ENCODE assay signal across 32 cellular contexts in genomic region chr10:8004469-8005000, GRCh38. TPM values are rescaled to one million over a fixed set of nuclear protein-coding genes. Genes with fewer than 3 reads are reported as not detected.
"Had no signal": no experiment of that assay in that cellular context is flagged by ENCODE, and none has a peak within 500 bp of the region (broad histone marks: within the 10 kb centered on the region; RNA-seq: fewer than 3 reads in every experiment).

No MANE protein-coding gene starts in this region.

- ATAC-seq: activated CD4-positive, alpha-beta T cell treated with anti-CD3 and anti-CD28 coated beads for 36 hours; activated CD4-positive, CD25-positive, alpha-beta regulatory T cell treated with anti-CD3 and anti-CD28 coated beads, Interleukin-2, amount 50 U/mL, for 24 hours; activated CD8-positive, alpha-beta memory T cell treated with anti-CD3 and anti-CD28 coated beads, Interleukin-2, amount 10 ng/mL, durations not matched to agents 7 days and 5 days; activated CD8-positive, alpha-beta T cell treated with anti-CD3 and anti-CD28 coated beads, Interleukin-2, amount 10 ng/mL, durations not matched to agents 7 days and 5 days; activated naive CD8-positive, alpha-beta T cell treated with anti-CD3 and anti-CD28 coated beads, Interleukin-2, amount 50 U/mL, for 24 hours had no signal

- H3K4me3 ChIP-seq: ascending aorta, cardiac muscle cell had no signal

- H3K27ac ChIP-seq: ascending aorta, cardiac muscle cell, VCaP had no signal

- H3K4me1 ChIP-seq: ascending aorta had no signal

- DNase-seq: activated CD4-positive, alpha-beta memory T cell treated with anti-CD3 and anti-CD28 coated beads, Interleukin-2, amount 10 ng/mL, durations not matched to agents 7 days and 5 days; activated CD4-positive, alpha-beta T cell treated with anti-CD3 and anti-CD28 coated beads for 1 hour; activated CD4-positive, alpha-beta T cell treated with anti-CD3 and anti-CD28 coated beads for 36 hours; activated CD4-positive, alpha-beta T cell treated with anti-CD3 and anti-CD28 coated beads for 48 hours; activated CD4-positive, alpha-beta T cell treated with anti-CD3 and anti-CD28 coated beads, Interleukin-2, amount 10 ng/mL, durations not matched to agents 7 days and 5 days; activated CD4-positive, alpha-beta T cell treated with anti-CD3 and anti-CD28 coated beads, Interleukin-2, amount 50 U/mL, for 48 hours; activated CD4-positive, CD25-positive, alpha-beta regulatory T cell; activated CD8-positive, alpha-beta memory T cell treated with anti-CD3 and anti-CD28 coated beads for 24 hours; activated CD8-positive, alpha-beta memory T cell treated with anti-CD3 and anti-CD28 coated beads, Interleukin-2, amount 10 ng/mL, durations not matched to agents 7 days and 5 days; activated CD8-positive, alpha-beta memory T cell treated with anti-CD3 and anti-CD28 coated beads, Interleukin-2, amount 50 U/mL, for 48 hours; activated CD8-positive, alpha-beta T cell treated with anti-CD3 and anti-CD28 coated beads, Interleukin-2, amount 10 ng/mL, durations not matched to agents 7 days and 5 days; activated effector memory CD4-positive, alpha-beta T cell treated with Interleukin-2 at 50 U/mL for 16 hours; activated gamma-delta T cell; activated naive CD4-positive, alpha-beta T cell treated with anti-CD3 and anti-CD28 coated beads, Interleukin-2, amount 10 ng/mL, durations not matched to agents 7 days and 5 days; activated naive CD4-positive, alpha-beta T cell treated with Interleukin-2 at 50 U/mL for 16 hours; activated naive CD8-positive, alpha-beta T cell treated with anti-CD3 and anti-CD28 coated beads, Interleukin-2, amount 10 ng/mL, durations not matched to agents 7 days and 5 days; activated naive CD8-positive, alpha-beta T cell treated with anti-CD3 and anti-CD28 coated beads, Interleukin-2, amount 50 U/mL, for 24 hours; activated T-cell treated with anti-CD3 and anti-CD28 coated beads, Interleukin-2, amount 50 U/mL, for 24 hours; activated T-cell treated with anti-CD3 and anti-CD28 coated beads, Interleukin-2, amount 50 U/mL, for 48 hours; amygdala; anterior cingulate cortex; caudate nucleus; cerebellar nuclear complex; T-helper 2 cell; T-helper 9 cell had no signal

- H3K27me3 ChIP-seq: ascending aorta, cardiac muscle cell had no signal

- FAIRE-seq: bronchial epithelial cell, TTC549 had no signal

- H3K36me3 ChIP-seq: cardiac muscle cell had no signal

RNA-seq across cellular contexts. Expression of gene GATA3, which starts 50.0 kb away (rescaled TPM):
- total RNA-seq: ascending aorta, chondrocyte had no signal
